Comparison of ENCODE assay signal across 15 cellular contexts in the genomic region with DNA sequence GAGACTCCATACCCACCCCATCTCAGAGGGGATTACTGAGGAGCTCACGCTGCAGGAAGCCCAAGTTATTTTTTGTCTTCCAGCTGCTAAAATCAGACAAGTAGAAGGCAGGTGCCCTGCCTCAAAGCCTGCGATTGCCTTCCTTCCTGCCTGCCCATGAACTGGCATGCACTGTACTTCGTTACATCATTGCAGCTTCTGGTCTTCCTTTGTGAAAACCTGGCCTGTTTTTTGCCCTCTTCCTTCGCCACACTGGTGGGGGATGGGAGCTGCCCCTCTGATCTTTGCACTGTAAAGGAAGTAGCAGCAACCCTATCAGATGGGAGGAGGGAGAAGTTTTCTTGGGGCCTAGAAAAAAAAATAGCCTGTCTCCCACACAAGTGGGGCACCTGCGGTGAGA.
DNase-seq lines count a peak whose midpoint lies in the region; ATAC-seq and TF ChIP-seq lines count a peak whose summit lies in the region.
"Had no signal": no experiment of that assay in that cellular context is flagged by ENCODE, and none has a peak within 500 bp of the region (broad histone marks: within the 10 kb centered on the region; RNA-seq: fewer than 3 reads in every experiment).

No MANE protein-coding gene starts in this region.

- H3K4me3 Mint-ChIP-seq in activated naive CD4-positive, alpha-beta T cell treated with anti-CD3 and anti-CD28 coated beads for 36 hours = peak overlapping the region; percentile 49
- no peak overlapping the region for H3K4me3 Mint-ChIP-seq in progenitor cell of endocrine pancreas (ENCODE audit: low read depth)
- H3K4me3 Mint-ChIP-seq: dendritic cell treated with granulocyte-macrophage colony-stimulating factor and Interleukin-4, amounts not matched to agents 40 ng/mL and 50 ng/mL, for 4 days had no signal

- DNase-seq in T-helper 9 cell = peak; percentile 45
- DNase-seq in activated naive CD4-positive, alpha-beta T cell treated with anti-CD3 and anti-CD28 coated beads for 36 hours = peak; percentile 78
- DNase-seq in progenitor cell of endocrine pancreas (ENCODE audit: low spot score, unreplicated experiment) = no peak
- DNase-seq in nucleus accumbens (lab: John Stamatoyannopoulos, UW) = no peak
- DNase-seq in lower leg skin (ENCODE audit: low spot score in 2 of 2) = no peak
- DNase-seq in NOMO-1 treated with dmso at 0.1 percent for 144 hours (lab: John Stamatoyannopoulos, UW; ENCODE audit: unreplicated experiment) = no peak
- DNase-seq: adrenal gland, foreskin keratinocyte, NCI-H2081, occipital lobe had no signal

- no peaks in the 10 kb centered on the region for H4K20me1 ChIP-seq in KMS-11 (ENCODE audit: insufficient read depth)

- intact Hi-C loops in activated naive CD4-positive, alpha-beta T cell treated with anti-CD3 and anti-CD28 coated beads for 36 hours (cut with micrococcal nuclease) = loop anchor here (10.0 kb wide), 2 partner anchors 718 to 1902 kb away; no protein-coding TSS in a partner anchor
- intact Hi-C loops in lower leg skin (cut with DNase I; ENCODE audit: low total_unique reads) = loop anchor here (10.0 kb wide), 1 partner anchor 1682 kb away; no protein-coding TSS in a partner anchor

- H3K27me3 Mint-ChIP-seq in activated naive CD4-positive, alpha-beta T cell treated with anti-CD3 and anti-CD28 coated beads for 36 hours (ENCODE audit: low read depth) = no peaks in the 10 kb centered on the region
- peaks cover 36% of the 10 kb centered on the region for H3K27me3 Mint-ChIP-seq in progenitor cell of endocrine pancreas
- H3K27me3 Mint-ChIP-seq: dendritic cell treated with granulocyte-macrophage colony-stimulating factor and Interleukin-4, amounts not matched to agents 40 ng/mL and 50 ng/mL, for 4 days had no signal

- H3K27ac Mint-ChIP-seq in activated naive CD4-positive, alpha-beta T cell treated with anti-CD3 and anti-CD28 coated beads for 36 hours = peak overlapping the region; percentile 98
- H3K27ac Mint-ChIP-seq in progenitor cell of endocrine pancreas = peak overlapping the region; percentile 35
- H3K27ac Mint-ChIP-seq: dendritic cell treated with granulocyte-macrophage colony-stimulating factor and Interleukin-4, amounts not matched to agents 40 ng/mL and 50 ng/mL, for 4 days had no signal

- H3K4me1 Mint-ChIP-seq in activated naive CD4-positive, alpha-beta T cell treated with anti-CD3 and anti-CD28 coated beads for 36 hours (ENCODE audit: low read depth) = peaks cover 97% of the 10 kb centered on the region
- H3K4me1 Mint-ChIP-seq in progenitor cell of endocrine pancreas (ENCODE audit: low read depth) = no peaks in the 10 kb centered on the region

- TF ChIP-seq POLR2A in lower leg skin (IDR thresholded peaks at IDR 0.05) = no peak

- peaks cover 64% of the 10 kb centered on the region for H3K4me1 ChIP-seq in KMS-11 (ENCODE audit: low read depth, poor library complexity, severe bottlenecking)
- H3K4me1 ChIP-seq: adrenal gland, foreskin keratinocyte had no signal

- H3K36me3 ChIP-seq in KMS-11 (ENCODE audit: insufficient read depth) = no peaks in the 10 kb centered on the region
- H3K36me3 ChIP-seq: adrenal gland had no signal

- H3K79me2 ChIP-seq in KMS-11 (ENCODE audit: insufficient read depth, low read depth) = no peaks in the 10 kb centered on the region

- peak overlapping the region; percentile 51; the same call in 1 of the 2 replicates for H2AFZ ChIP-seq in KMS-11 (ENCODE audit: low read depth)

- H3K9me3 Mint-ChIP-seq in activated naive CD4-positive, alpha-beta T cell treated with anti-CD3 and anti-CD28 coated beads for 36 hours = peaks cover 7% of the 10 kb centered on the region
- no peaks in the 10 kb centered on the region for H3K9me3 Mint-ChIP-seq in progenitor cell of endocrine pancreas (ENCODE audit: low read depth)
- H3K9me3 Mint-ChIP-seq: dendritic cell treated with granulocyte-macrophage colony-stimulating factor and Interleukin-4, amounts not matched to agents 40 ng/mL and 50 ng/mL, for 4 days had no signal

- H3K4me3 ChIP-seq in KMS-11 (IDR thresholded peaks at IDR 0.05; ENCODE audit: insufficient read depth, low read depth, low read length) (no peak overlapping the region), lower leg skin (ENCODE audit: low read depth, poor library complexity, severe bottlenecking) (no peak overlapping the region)
- H3K4me3 ChIP-seq: adrenal gland, K562 had no signal

- H3K27ac ChIP-seq in KMS-11 = peak overlapping the region; percentile 90
- H3K27ac ChIP-seq: adrenal gland, foreskin keratinocyte had no signal

- CTCF ChIA-PET in activated naive CD4-positive, alpha-beta T cell treated with anti-CD3 and anti-CD28 coated beads for 36 hours (lab: Charles Lee) = interaction anchor here (0.6 to 5.8 kb wide), 11 partner anchors 9 to 343 kb away, joined by 3 to 57 read pairs (median 3); no protein-coding TSS in a partner anchor

- no peak for ATAC-seq in GM21360 (IDR thresholded peaks at IDR 0.05; ENCODE audit: unreplicated experiment)
- ATAC-seq: foreskin keratinocyte, K562, left colon had no signal

- WGBS in lower leg skin, 2 donors = 73 to 83% methylated on average over 5 of the region's 5 CpGs

- H3K9ac ChIP-seq in KMS-11 = peak overlapping the region; percentile 26; the same call in 1 of the 2 replicates

- H3K4me2 ChIP-seq in KMS-11 = peak overlapping the region; percentile 72

- TF ChIP-seq CTCF in KMS-11 (conservative IDR thresholded peaks at IDR 0.05; ENCODE audit: low read depth, low read length) = no peak
- TF ChIP-seq CTCF in progenitor cell of endocrine pancreas (IDR thresholded peaks at IDR 0.05; ENCODE audit: unreplicated experiment) = no peak
- no peak for TF ChIP-seq CTCF in lower leg skin (IDR thresholded peaks at IDR 0.05)

- peaks cover 8% of the 10 kb centered on the region for H3K36me3 Mint-ChIP-seq in activated naive CD4-positive, alpha-beta T cell treated with anti-CD3 and anti-CD28 coated beads for 36 hours (ENCODE audit: low read depth)
- H3K36me3 Mint-ChIP-seq in progenitor cell of endocrine pancreas (ENCODE audit: insufficient read depth) = no peaks in the 10 kb centered on the region

- H3K27me3 ChIP-seq in KMS-11 (ENCODE audit: insufficient read depth, low read depth) = no peaks in the 10 kb centered on the region
- H3K27me3 ChIP-seq: adrenal gland, foreskin keratinocyte had no signal

Comparison
In these comparisons a context has a peak if more than half of its experiments do, and no peak if none do; other contexts are left out.
1. DNase-seq: peak in T-helper 9 cell (single experiment) and activated naive CD4-positive, alpha-beta T cell treated with anti-CD3 and anti-CD28 coated beads for 36 hours (single experiment); none in progenitor cell of endocrine pancreas (single experiment), nucleus accumbens (0 of 56), lower leg skin (0 of 2) and NOMO-1 treated with dmso at 0.1 percent for 144 hours (single experiment).